In genomic region chr1:54239603-54240002, GRCh38 we compare ENCODE assay signal across 1 cellular context.
TF ChIP-seq lines count a peak whose summit lies in the region.

No MANE protein-coding gene starts in this region.

TF ChIP-seq in SK-N-SH treated with all-trans-retinoic acid at 6 μM for 48 hours, 23 proteins besides CTCF, POLR2A, EP300 and RAD21 (continued from another document):
- no peak for TF ChIP-seq CSRNP3 (CRISPR knock-in tag; IDR thresholded peaks at IDR 0.05)
- no peak for TF ChIP-seq ZNF70 (CRISPR knock-in tag; IDR thresholded peaks at IDR 0.05)
- no peak for TF ChIP-seq ZC3H10 (CRISPR knock-in tag; IDR thresholded peaks at IDR 0.05)
- no peak for TF ChIP-seq OSR1 (CRISPR knock-in tag; IDR thresholded peaks at IDR 0.05)
- TF ChIP-seq CSDC2 (CRISPR knock-in tag; IDR thresholded peaks at IDR 0.05), result no peak
- TF ChIP-seq ESRRG (CRISPR knock-in tag; IDR thresholded peaks at IDR 0.05), result no peak
- no peak for TF ChIP-seq TCF4 (CRISPR knock-in tag; IDR thresholded peaks at IDR 0.05; ENCODE audit: borderline replicate concordance)
- TF ChIP-seq, protein P1, sequence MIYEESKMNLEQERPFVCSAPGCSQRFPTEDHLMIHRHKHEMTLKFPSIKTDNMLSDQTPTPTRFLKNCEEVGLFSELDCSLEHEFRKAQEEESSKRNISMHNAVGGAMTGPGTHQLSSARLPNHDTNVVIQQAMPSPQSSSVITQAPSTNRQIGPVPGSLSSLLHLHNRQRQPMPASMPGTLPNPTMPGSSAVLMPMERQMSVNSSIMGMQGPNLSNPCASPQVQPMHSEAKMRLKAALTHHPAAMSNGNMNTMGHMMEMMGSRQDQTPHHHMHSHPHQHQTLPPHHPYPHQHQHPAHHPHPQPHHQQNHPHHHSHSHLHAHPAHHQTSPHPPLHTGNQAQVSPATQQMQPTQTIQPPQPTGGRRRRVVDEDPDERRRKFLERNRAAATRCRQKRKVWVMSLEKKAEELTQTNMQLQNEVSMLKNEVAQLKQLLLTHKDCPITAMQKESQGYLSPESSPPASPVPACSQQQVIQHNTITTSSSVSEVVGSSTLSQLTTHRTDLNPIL (CRISPR knock-in tag; IDR thresholded peaks at IDR 0.05; ENCODE audit: low read depth), result no peak
- no peak for TF ChIP-seq ARNTL (CRISPR knock-in tag; IDR thresholded peaks at IDR 0.05; ENCODE audit: borderline replicate concordance, low read depth)
